23 cellular contexts compared by ENCODE assay signal in genomic region chr11:111312076-111312475, GRCh38. TPM values are rescaled to one million over a fixed set of nuclear protein-coding genes. Genes with fewer than 3 reads are reported as not detected.
"Had no signal": no experiment of that assay in that cellular context is flagged by ENCODE, and none has a peak within 500 bp of the region (broad histone marks: within the 10 kb centered on the region; RNA-seq: fewer than 3 reads in every experiment).

No MANE protein-coding gene starts in this region.

- H3K27ac ChIP-seq: epithelial cell of prostate, esophagus muscularis mucosa, gastrocnemius medialis, heart right ventricle, neutrophil, psoas muscle, right lobe of liver, spleen, testis, transverse colon had no signal

- ATAC-seq: gastrocnemius medialis; heart right ventricle; naive thymus-derived CD8-positive, alpha-beta T cell; psoas muscle; right lobe of liver; stimulated activated memory B cell treated with anti-CD40 and anti-IgM and Interleukin-4, amounts not matched to agents 10 μg/mL and 1 μg/mL and 100 μg/mL, for 72 hours had no signal

- H3K27me3 ChIP-seq: esophagus muscularis mucosa, gastrocnemius medialis, right lobe of liver, testis, transverse colon had no signal

- H3K27ac Mint-ChIP-seq: naive thymus-derived CD8-positive, alpha-beta T cell; stimulated activated memory B cell treated with anti-CD40 and anti-IgM and Interleukin-4, amounts not matched to agents 10 μg/mL and 1 μg/mL and 100 μg/mL, for 72 hours; stimulated activated naive CD8-positive, alpha-beta T cell treated with anti-CD3 and anti-CD28 coated beads, Interleukin-15, Interleukin-2, amounts not matched to agents 100 ng/mL and 50 ng/mL, for 24 hours had no signal

- H3K4me3 Mint-ChIP-seq: naive thymus-derived CD8-positive, alpha-beta T cell; stimulated activated memory B cell treated with anti-CD40 and anti-IgM and Interleukin-4, amounts not matched to agents 10 μg/mL and 1 μg/mL and 100 μg/mL, for 72 hours; stimulated activated naive CD8-positive, alpha-beta T cell treated with anti-CD3 and anti-CD28 coated beads, Interleukin-15, Interleukin-2, amounts not matched to agents 100 ng/mL and 50 ng/mL, for 24 hours had no signal

- H3K4me1 Mint-ChIP-seq: naive thymus-derived CD8-positive, alpha-beta T cell; stimulated activated memory B cell treated with anti-CD40 and anti-IgM and Interleukin-4, amounts not matched to agents 10 μg/mL and 1 μg/mL and 100 μg/mL, for 72 hours had no signal

- DNase-seq: effector memory CD4-positive, alpha-beta T cell; gastrocnemius medialis; heart right ventricle; hypothalamus; kidney glomerular epithelial cell; mesendoderm; naive thymus-derived CD8-positive, alpha-beta T cell; psoas muscle; retina; right lobe of liver; spleen; stimulated activated CD4-positive, alpha-beta T cell treated with anti-CD3 and anti-CD28 coated beads, Interleukin-15, amount 100 ng/mL, for 24 hours; stimulated activated CD4-positive, alpha-beta T cell treated with anti-CD3 and anti-CD28 coated beads, Interleukin-1b, Interleukin-23, amount 100 ng/mL, for 48 hours; stimulated activated CD4-positive, alpha-beta T cell treated with anti-CD3 and anti-CD28 coated beads, Interleukin-4, amount 100 ng/mL, for 24 hours; testis; transverse colon had no signal

- H3K36me3 Mint-ChIP-seq: naive thymus-derived CD8-positive, alpha-beta T cell had no signal

- H3K9me3 Mint-ChIP-seq: naive thymus-derived CD8-positive, alpha-beta T cell; stimulated activated naive CD8-positive, alpha-beta T cell treated with anti-CD3 and anti-CD28 coated beads, Interleukin-15, Interleukin-2, amounts not matched to agents 100 ng/mL and 50 ng/mL, for 24 hours had no signal

- H3K4me1 ChIP-seq: esophagus muscularis mucosa, heart right ventricle, psoas muscle, spleen, testis had no signal

- H3K4me3 ChIP-seq: esophagus muscularis mucosa, gastrocnemius medialis, heart right ventricle, psoas muscle, right lobe of liver, spleen, testis, transverse colon had no signal

- H3K36me3 ChIP-seq: gastrocnemius medialis, heart right ventricle, neutrophil, right lobe of liver, spleen, transverse colon had no signal

- H3K9me3 ChIP-seq: esophagus muscularis mucosa, gastrocnemius medialis, neutrophil, psoas muscle, right lobe of liver, spleen, testis, transverse colon had no signal

RNA-seq across cellular contexts. Expression of gene POU2AF3, which starts 13.7 kb away (rescaled TPM):
- total RNA-seq: fibroblast of villous mesenchyme; lung microvascular endothelial cell; naive thymus-derived CD8-positive, alpha-beta T cell had no signal
